In the genomic region with DNA sequence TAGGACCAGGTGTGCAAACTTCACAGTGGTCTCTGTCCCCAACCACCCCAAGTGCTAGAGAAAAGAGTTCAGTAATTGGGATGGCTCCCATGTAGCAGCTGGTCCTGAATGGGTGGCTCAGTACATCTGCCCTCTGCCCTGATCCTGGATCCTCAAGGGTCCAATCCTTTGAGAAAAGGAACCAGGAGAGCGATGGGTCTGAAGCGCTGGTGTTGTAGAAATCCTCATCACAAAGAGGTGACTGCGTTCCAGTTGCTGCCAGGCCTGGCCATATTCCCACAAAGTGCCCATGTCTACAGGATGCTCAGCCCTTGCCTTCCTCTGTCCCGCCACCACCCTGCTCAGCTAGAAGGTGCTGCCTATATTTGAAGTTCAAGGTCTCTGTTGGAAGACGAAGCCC, we compare ENCODE assay signal across 1 cellular context.
TF ChIP-seq lines count a peak whose summit lies in the region.

No MANE protein-coding gene starts in this region.

TF ChIP-seq in K562, 482 proteins besides CTCF, POLR2A, EP300 and RAD21 (continues in another document):
- TF ChIP-seq, protein P1, sequence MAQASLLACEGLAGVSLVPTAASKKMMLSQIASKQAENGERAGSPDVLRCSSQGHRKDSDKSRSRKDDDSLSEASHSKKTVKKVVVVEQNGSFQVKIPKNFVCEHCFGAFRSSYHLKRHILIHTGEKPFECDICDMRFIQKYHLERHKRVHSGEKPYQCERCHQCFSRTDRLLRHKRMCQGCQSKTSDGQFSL (CRISPR knock-in tag; IDR thresholded peaks at IDR 0.05), result no peak
- TF ChIP-seq, protein P1 (tag; IDR thresholded peaks at IDR 0.05), result no peak
- TF ChIP-seq, protein P2, sequence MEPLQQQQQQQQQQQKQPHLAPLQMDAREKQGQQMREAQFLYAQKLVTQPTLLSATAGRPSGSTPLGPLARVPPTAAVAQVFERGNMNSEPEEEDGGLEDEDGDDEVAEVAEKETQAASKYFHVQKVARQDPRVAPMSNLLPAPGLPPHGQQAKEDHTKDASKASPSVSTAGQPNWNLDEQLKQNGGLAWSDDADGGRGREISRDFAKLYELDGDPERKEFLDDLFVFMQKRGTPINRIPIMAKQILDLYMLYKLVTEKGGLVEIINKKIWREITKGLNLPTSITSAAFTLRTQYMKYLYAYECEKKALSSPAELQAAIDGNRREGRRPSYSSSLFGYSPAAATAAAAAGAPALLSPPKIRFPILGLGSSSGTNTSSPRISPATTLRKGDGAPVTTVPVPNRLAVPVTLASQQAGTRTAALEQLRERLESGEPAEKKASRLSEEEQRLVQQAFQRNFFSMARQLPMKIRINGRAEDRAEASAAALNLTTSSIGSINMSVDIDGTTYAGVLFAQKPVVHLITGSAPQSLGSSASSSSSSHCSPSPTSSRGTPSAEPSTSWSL (CRISPR knock-in tag; IDR thresholded peaks at IDR 0.05; ENCODE audit: borderline replicate concordance), result 0 out of 2 replicates have a peak, but pooled peaks have one; percentile 42
- TF ChIP-seq RBM14 (IDR thresholded peaks at IDR 0.05; ENCODE audit: borderline replicate concordance, insufficient read depth, low read depth, low read length) (no peak), ESRRA (IDR thresholded peaks at IDR 0.05; ENCODE audit: borderline replicate concordance, low read depth) (no peak), SMAD3 (CRISPR knock-in tag; conservative IDR thresholded peaks at IDR 0.05) (0 out of 2 replicates have a peak, but pooled peaks have one; percentile 22), SRSF3 (IDR thresholded peaks at IDR 0.05; ENCODE audit: insufficient read depth, low read length) (no peak), U2AF1 (optimal IDR thresholded peaks at IDR 0.05; ENCODE audit: low read depth, low read length) (no peak), E2F3 (CRISPR knock-in tag; IDR thresholded peaks at IDR 0.05) (no peak), GATAD2B (IDR thresholded peaks at IDR 0.05; ENCODE audit: borderline replicate concordance) (no peak), ZBTB17 (CRISPR knock-in tag; IDR thresholded peaks at IDR 0.05) (0 out of 2 replicates have a peak, but pooled peaks have one; percentile 24), PCBP1 (IDR thresholded peaks at IDR 0.05; ENCODE audit: low read depth, low read length, poor library complexity, severe bottlenecking) (no peak), MAFK (IDR thresholded peaks at IDR 0.05; ENCODE audit: low read length) (no peak), TFAM (CRISPR knock-in tag; conservative IDR thresholded peaks at IDR 0.05) (no peak), CHD4 (IDR thresholded peaks at IDR 0.05; ENCODE audit: insufficient read depth, insufficient replicate concordance, low read depth, low read length, poor library complexity, severe bottlenecking) (no peak), EZH2 (IDR thresholded peaks at IDR 0.05; ENCODE audit: borderline replicate concordance, low read depth, low read length) (no peak), HSF4 (CRISPR knock-in tag; IDR thresholded peaks at IDR 0.05; ENCODE audit: borderline replicate concordance) (peak; percentile 23; the same call in 1 of the 2 replicates), HCFC1 (IDR thresholded peaks at IDR 0.05; ENCODE audit: low read depth, low read length) (no peak), MTA3 (IDR thresholded peaks at IDR 0.05; ENCODE audit: borderline replicate concordance) (no peak), HLTF (IDR thresholded peaks at IDR 0.05) (no peak), TAF15 (IDR thresholded peaks at IDR 0.05; ENCODE audit: low read depth, low read length) (no peak)
- TF ChIP-seq, protein P3, sequence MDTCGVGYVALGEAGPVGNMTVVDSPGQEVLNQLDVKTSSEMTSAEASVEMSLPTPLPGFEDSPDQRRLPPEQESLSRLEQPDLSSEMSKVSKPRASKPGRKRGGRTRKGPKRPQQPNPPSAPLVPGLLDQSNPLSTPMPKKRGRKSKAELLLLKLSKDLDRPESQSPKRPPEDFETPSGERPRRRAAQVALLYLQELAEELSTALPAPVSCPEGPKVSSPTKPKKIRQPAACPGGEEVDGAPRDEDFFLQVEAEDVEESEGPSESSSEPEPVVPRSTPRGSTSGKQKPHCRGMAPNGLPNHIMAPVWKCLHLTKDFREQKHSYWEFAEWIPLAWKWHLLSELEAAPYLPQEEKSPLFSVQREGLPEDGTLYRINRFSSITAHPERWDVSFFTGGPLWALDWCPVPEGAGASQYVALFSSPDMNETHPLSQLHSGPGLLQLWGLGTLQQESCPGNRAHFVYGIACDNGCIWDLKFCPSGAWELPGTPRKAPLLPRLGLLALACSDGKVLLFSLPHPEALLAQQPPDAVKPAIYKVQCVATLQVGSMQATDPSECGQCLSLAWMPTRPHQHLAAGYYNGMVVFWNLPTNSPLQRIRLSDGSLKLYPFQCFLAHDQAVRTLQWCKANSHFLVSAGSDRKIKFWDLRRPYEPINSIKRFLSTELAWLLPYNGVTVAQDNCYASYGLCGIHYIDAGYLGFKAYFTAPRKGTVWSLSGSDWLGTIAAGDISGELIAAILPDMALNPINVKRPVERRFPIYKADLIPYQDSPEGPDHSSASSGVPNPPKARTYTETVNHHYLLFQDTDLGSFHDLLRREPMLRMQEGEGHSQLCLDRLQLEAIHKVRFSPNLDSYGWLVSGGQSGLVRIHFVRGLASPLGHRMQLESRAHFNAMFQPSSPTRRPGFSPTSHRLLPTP (IDR thresholded peaks at IDR 0.05; ENCODE audit: borderline replicate concordance, extremely low read depth, insufficient read length), result no peak
- TF ChIP-seq, protein P4, sequence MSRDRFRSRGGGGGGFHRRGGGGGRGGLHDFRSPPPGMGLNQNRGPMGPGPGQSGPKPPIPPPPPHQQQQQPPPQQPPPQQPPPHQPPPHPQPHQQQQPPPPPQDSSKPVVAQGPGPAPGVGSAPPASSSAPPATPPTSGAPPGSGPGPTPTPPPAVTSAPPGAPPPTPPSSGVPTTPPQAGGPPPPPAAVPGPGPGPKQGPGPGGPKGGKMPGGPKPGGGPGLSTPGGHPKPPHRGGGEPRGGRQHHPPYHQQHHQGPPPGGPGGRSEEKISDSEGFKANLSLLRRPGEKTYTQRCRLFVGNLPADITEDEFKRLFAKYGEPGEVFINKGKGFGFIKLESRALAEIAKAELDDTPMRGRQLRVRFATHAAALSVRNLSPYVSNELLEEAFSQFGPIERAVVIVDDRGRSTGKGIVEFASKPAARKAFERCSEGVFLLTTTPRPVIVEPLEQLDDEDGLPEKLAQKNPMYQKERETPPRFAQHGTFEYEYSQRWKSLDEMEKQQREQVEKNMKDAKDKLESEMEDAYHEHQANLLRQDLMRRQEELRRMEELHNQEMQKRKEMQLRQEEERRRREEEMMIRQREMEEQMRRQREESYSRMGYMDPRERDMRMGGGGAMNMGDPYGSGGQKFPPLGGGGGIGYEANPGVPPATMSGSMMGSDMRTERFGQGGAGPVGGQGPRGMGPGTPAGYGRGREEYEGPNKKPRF (IDR thresholded peaks at IDR 0.05; ENCODE audit: low read depth, low read length), result no peak
- TF ChIP-seq, protein P5, sequence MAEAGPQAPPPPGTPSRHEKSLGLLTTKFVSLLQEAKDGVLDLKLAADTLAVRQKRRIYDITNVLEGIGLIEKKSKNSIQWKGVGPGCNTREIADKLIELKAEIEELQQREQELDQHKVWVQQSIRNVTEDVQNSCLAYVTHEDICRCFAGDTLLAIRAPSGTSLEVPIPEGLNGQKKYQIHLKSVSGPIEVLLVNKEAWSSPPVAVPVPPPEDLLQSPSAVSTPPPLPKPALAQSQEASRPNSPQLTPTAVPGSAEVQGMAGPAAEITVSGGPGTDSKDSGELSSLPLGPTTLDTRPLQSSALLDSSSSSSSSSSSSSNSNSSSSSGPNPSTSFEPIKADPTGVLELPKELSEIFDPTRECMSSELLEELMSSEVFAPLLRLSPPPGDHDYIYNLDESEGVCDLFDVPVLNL (CRISPR knock-in tag; IDR thresholded peaks at IDR 0.05; ENCODE audit: low read depth), result peak; percentile 80; the same call in 1 of the 2 replicates
- TF ChIP-seq, protein P6, sequence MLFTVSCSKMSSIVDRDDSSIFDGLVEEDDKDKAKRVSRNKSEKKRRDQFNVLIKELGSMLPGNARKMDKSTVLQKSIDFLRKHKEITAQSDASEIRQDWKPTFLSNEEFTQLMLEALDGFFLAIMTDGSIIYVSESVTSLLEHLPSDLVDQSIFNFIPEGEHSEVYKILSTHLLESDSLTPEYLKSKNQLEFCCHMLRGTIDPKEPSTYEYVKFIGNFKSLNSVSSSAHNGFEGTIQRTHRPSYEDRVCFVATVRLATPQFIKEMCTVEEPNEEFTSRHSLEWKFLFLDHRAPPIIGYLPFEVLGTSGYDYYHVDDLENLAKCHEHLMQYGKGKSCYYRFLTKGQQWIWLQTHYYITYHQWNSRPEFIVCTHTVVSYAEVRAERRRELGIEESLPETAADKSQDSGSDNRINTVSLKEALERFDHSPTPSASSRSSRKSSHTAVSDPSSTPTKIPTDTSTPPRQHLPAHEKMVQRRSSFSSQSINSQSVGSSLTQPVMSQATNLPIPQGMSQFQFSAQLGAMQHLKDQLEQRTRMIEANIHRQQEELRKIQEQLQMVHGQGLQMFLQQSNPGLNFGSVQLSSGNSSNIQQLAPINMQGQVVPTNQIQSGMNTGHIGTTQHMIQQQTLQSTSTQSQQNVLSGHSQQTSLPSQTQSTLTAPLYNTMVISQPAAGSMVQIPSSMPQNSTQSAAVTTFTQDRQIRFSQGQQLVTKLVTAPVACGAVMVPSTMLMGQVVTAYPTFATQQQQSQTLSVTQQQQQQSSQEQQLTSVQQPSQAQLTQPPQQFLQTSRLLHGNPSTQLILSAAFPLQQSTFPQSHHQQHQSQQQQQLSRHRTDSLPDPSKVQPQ (CRISPR knock-in tag; IDR thresholded peaks at IDR 0.05; ENCODE audit: borderline replicate concordance), result no peak
- TF ChIP-seq, protein P7, sequence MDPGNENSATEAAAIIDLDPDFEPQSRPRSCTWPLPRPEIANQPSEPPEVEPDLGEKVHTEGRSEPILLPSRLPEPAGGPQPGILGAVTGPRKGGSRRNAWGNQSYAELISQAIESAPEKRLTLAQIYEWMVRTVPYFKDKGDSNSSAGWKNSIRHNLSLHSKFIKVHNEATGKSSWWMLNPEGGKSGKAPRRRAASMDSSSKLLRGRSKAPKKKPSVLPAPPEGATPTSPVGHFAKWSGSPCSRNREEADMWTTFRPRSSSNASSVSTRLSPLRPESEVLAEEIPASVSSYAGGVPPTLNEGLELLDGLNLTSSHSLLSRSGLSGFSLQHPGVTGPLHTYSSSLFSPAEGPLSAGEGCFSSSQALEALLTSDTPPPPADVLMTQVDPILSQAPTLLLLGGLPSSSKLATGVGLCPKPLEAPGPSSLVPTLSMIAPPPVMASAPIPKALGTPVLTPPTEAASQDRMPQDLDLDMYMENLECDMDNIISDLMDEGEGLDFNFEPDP (CRISPR knock-in tag; IDR thresholded peaks at IDR 0.05), result no peak
- TF ChIP-seq, protein P8, sequence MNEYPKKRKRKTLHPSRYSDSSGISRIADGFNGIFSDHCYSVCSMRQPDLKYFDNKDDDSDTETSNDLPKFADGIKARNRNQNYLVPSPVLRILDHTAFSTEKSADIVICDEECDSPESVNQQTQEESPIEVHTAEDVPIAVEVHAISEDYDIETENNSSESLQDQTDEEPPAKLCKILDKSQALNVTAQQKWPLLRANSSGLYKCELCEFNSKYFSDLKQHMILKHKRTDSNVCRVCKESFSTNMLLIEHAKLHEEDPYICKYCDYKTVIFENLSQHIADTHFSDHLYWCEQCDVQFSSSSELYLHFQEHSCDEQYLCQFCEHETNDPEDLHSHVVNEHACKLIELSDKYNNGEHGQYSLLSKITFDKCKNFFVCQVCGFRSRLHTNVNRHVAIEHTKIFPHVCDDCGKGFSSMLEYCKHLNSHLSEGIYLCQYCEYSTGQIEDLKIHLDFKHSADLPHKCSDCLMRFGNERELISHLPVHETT (CRISPR knock-in tag; conservative IDR thresholded peaks at IDR 0.05 in 1 of 2, IDR thresholded peaks at IDR 0.05 in 1 of 2), result 0 out of 4 replicates have a peak, but pooled peaks of 1 of the 2 experiments have one; percentile 18
- TF ChIP-seq, protein P9, sequence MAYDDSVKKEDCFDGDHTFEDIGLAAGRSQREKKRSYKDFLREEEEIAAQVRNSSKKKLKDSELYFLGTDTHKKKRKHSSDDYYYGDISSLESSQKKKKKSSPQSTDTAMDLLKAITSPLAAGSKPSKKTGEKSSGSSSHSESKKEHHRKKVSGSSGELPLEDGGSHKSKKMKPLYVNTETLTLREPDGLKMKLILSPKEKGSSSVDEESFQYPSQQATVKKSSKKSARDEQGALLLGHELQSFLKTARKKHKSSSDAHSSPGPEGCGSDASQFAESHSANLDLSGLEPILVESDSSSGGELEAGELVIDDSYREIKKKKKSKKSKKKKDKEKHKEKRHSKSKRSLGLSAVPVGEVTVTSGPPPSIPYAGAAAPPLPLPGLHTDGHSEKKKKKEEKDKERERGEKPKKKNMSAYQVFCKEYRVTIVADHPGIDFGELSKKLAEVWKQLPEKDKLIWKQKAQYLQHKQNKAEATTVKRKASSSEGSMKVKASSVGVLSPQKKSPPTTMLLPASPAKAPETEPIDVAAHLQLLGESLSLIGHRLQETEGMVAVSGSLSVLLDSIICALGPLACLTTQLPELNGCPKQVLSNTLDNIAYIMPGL (CRISPR knock-in tag; IDR thresholded peaks at IDR 0.05), result no peak
- TF ChIP-seq, protein P10, sequence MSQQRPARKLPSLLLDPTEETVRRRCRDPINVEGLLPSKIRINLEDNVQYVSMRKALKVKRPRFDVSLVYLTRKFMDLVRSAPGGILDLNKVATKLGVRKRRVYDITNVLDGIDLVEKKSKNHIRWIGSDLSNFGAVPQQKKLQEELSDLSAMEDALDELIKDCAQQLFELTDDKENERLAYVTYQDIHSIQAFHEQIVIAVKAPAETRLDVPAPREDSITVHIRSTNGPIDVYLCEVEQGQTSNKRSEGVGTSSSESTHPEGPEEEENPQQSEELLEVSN (IDR thresholded peaks at IDR 0.05; ENCODE audit: borderline replicate concordance in 1 of 2, extremely low read depth in 1 of 2, insufficient read depth in 1 of 2, insufficient read length in 1 of 2, low read depth in 1 of 2, low read length in 1 of 2, poor library complexity in 1 of 2, severe bottlenecking in 1 of 2), result peak in 1 of 2 experiments; percentile 24
- TF ChIP-seq, protein P11, sequence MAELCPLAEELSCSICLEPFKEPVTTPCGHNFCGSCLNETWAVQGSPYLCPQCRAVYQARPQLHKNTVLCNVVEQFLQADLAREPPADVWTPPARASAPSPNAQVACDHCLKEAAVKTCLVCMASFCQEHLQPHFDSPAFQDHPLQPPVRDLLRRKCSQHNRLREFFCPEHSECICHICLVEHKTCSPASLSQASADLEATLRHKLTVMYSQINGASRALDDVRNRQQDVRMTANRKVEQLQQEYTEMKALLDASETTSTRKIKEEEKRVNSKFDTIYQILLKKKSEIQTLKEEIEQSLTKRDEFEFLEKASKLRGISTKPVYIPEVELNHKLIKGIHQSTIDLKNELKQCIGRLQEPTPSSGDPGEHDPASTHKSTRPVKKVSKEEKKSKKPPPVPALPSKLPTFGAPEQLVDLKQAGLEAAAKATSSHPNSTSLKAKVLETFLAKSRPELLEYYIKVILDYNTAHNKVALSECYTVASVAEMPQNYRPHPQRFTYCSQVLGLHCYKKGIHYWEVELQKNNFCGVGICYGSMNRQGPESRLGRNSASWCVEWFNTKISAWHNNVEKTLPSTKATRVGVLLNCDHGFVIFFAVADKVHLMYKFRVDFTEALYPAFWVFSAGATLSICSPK (IDR thresholded peaks at IDR 0.05; ENCODE audit: borderline replicate concordance), result no peak
- TF ChIP-seq, protein P12, sequence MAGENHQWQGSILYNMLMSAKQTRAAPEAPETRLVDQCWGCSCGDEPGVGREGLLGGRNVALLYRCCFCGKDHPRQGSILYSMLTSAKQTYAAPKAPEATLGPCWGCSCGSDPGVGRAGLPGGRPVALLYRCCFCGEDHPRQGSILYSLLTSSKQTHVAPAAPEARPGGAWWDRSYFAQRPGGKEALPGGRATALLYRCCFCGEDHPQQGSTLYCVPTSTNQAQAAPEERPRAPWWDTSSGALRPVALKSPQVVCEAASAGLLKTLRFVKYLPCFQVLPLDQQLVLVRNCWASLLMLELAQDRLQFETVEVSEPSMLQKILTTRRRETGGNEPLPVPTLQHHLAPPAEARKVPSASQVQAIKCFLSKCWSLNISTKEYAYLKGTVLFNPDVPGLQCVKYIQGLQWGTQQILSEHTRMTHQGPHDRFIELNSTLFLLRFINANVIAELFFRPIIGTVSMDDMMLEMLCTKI (IDR thresholded peaks at IDR 0.05; ENCODE audit: partially characterized antibody), result no peak
